Comparison of ENCODE assay signal across 22 cellular contexts in genomic region chr19:41452584-41453275, GRCh38. TPM values are rescaled to one million over a fixed set of nuclear protein-coding genes. Genes with fewer than 3 reads are reported as not detected.
"Had no signal": no experiment of that assay in that cellular context is flagged by ENCODE, and none has a peak within 500 bp of the region (broad histone marks: within the 10 kb centered on the region; RNA-seq: fewer than 3 reads in every experiment).

No MANE protein-coding gene starts in this region.

- DNase-seq: effector memory CD8-positive, alpha-beta T cell; esophagus squamous epithelium; foreskin fibroblast; immature natural killer cell; kidney; left cardiac atrium; left ventricle myocardium inferior; lower lobe of right lung; mesendoderm; naive thymus-derived CD4-positive, alpha-beta T cell; nephron progenitor cell; ovary; right cardiac atrium; small intestine; stimulated activated CD4-positive, alpha-beta T cell treated with anti-CD3 and anti-CD28 coated beads, Interleukin-12 subunit alpha, Interleukin-12 subunit beta, amount 100 ng/mL, for 4 hours; stimulated activated naive CD8-positive, alpha-beta T cell treated with anti-CD3 and anti-CD28 coated beads, Interleukin-15, Interleukin-2, amounts not matched to agents 100 U/mL and 50 U/mL, for 24 hours; thyroid gland had no signal

- H3K27ac ChIP-seq: epithelial cell of prostate, esophagus squamous epithelium, left ventricle myocardium inferior, lower lobe of right lung, neutrophil, ovary, suprapubic skin, thyroid gland had no signal

- H3K36me3 Mint-ChIP-seq: immature natural killer cell; naive thymus-derived CD4-positive, alpha-beta T cell; type B pancreatic cell had no signal

- ATAC-seq: effector memory CD8-positive, alpha-beta T cell; left cardiac atrium; lower lobe of right lung; naive thymus-derived CD4-positive, alpha-beta T cell; right cardiac atrium; stimulated activated naive CD8-positive, alpha-beta T cell treated with anti-CD3 and anti-CD28 coated beads, Interleukin-15, Interleukin-2, amounts not matched to agents 100 U/mL and 50 U/mL, for 24 hours had no signal

- H3K4me3 ChIP-seq: esophagus squamous epithelium, left ventricle myocardium inferior, lower lobe of right lung, ovary, suprapubic skin, thyroid gland had no signal

- H3K27ac Mint-ChIP-seq: effector memory CD8-positive, alpha-beta T cell; immature natural killer cell; nephron progenitor cell; progenitor cell of endocrine pancreas; type B pancreatic cell had no signal

- H3K4me3 Mint-ChIP-seq: effector memory CD8-positive, alpha-beta T cell; immature natural killer cell; naive thymus-derived CD4-positive, alpha-beta T cell; nephron progenitor cell; type B pancreatic cell had no signal

- H3K9me3 Mint-ChIP-seq: effector memory CD8-positive, alpha-beta T cell; immature natural killer cell; naive thymus-derived CD4-positive, alpha-beta T cell; type B pancreatic cell had no signal

- H3K27me3 Mint-ChIP-seq: naive thymus-derived CD4-positive, alpha-beta T cell had no signal

- H3K27me3 ChIP-seq: ovary, thyroid gland had no signal

RNA-seq across cellular contexts. Expression of gene ERICH4, which starts 9.8 kb away (rescaled TPM):
- total RNA-seq: esophagus squamous epithelium; kidney; left cardiac atrium; left ventricle myocardium inferior; lower lobe of right lung; naive thymus-derived CD4-positive, alpha-beta T cell; ovary; progenitor cell of endocrine pancreas; right cardiac atrium; suprapubic skin; thyroid gland had no signal
- polyA plus RNA-seq: immature natural killer cell; naive thymus-derived CD4-positive, alpha-beta T cell; ovary; right cardiac atrium had no signal
